In genomic region chr10:10032991-10033390, GRCh38 we compare ENCODE assay signal across 25 cellular contexts.
"Had no signal": no experiment of that assay in that cellular context is flagged by ENCODE, and none has a peak within 500 bp of the region (broad histone marks: within the 10 kb centered on the region; RNA-seq: fewer than 3 reads in every experiment).

No MANE protein-coding gene starts in this region.

- H3K4me1 ChIP-seq: neural progenitor cell, parathyroid adenoma, psoas muscle, right lobe of liver, sigmoid colon, suprapubic skin, testis, tibial artery, transverse colon, upper lobe of right lung, uterus had no signal

- H3K4me3 ChIP-seq: neural progenitor cell, ovary, psoas muscle, right lobe of liver, sigmoid colon, suprapubic skin, testis, tibial artery, transverse colon, upper lobe of right lung, uterus had no signal

- ATAC-seq: natural killer cell; psoas muscle; right cardiac atrium; right lobe of liver; stimulated activated effector memory CD8-positive, alpha-beta T cell treated with anti-CD3 and anti-CD28 coated beads, Interleukin-12 subunit alpha, Interleukin-12 subunit beta, amount 100 ng/mL, for 72 hours; stimulated activated naive B cell treated with anti-CD40 and anti-IgM and Interleukin-4, amounts not matched to agents 10 μg/mL and 1 μg/mL and 100 μg/mL, for 72 hours; upper lobe of right lung had no signal

- DNase-seq: natural killer cell; occipital lobe; ovary; posterior cingulate gyrus; psoas muscle; right cardiac atrium; right lobe of liver; sigmoid colon; small intestine; stimulated activated CD4-positive, alpha-beta T cell treated with anti-CD3 and anti-CD28 coated beads, Interleukin-15, amount 100 ng/mL, for 24 hours; stimulated activated CD4-positive, alpha-beta T cell treated with anti-CD3 and anti-CD28 coated beads, Interleukin-2, amount 100 ng/mL, for 24 hours; stimulated activated CD4-positive, alpha-beta T cell treated with anti-CD3 and anti-CD28 coated beads, Interleukin-2, amount 100 ng/mL, for 48 hours; stimulated activated CD4-positive, alpha-beta T cell treated with anti-CD3 and anti-CD28 coated beads, Interleukin-4, amount 100 ng/mL, for 24 hours; stimulated activated naive B cell treated with anti-CD40 and anti-IgM and Interleukin-4, amounts not matched to agents 10 μg/mL and 1 μg/mL and 100 μg/mL, for 72 hours; stimulated activated naive CD4-positive, alpha-beta T cell treated with Interleukin-2 at 50 U/mL for 16 hours; substantia nigra; testis; tibial artery; transverse colon; upper lobe of right lung; uterus had no signal

- H3K36me3 ChIP-seq: neural progenitor cell, ovary, right lobe of liver, sigmoid colon, suprapubic skin, tibial artery, transverse colon, upper lobe of right lung, uterus had no signal

- H3K9me3 ChIP-seq: ovary, psoas muscle, right lobe of liver, sigmoid colon, suprapubic skin, testis, tibial artery, transverse colon, upper lobe of right lung, uterus had no signal

- H3K27me3 ChIP-seq: neural progenitor cell, ovary, right lobe of liver, sigmoid colon, suprapubic skin, testis, tibial artery, transverse colon, upper lobe of right lung, uterus had no signal

- H3K27ac ChIP-seq: neural progenitor cell, ovary, parathyroid adenoma, psoas muscle, right lobe of liver, sigmoid colon, suprapubic skin, testis, tibial artery, transverse colon, upper lobe of right lung, uterus had no signal
